2 cellular contexts compared by ENCODE assay signal in the genomic region with DNA sequence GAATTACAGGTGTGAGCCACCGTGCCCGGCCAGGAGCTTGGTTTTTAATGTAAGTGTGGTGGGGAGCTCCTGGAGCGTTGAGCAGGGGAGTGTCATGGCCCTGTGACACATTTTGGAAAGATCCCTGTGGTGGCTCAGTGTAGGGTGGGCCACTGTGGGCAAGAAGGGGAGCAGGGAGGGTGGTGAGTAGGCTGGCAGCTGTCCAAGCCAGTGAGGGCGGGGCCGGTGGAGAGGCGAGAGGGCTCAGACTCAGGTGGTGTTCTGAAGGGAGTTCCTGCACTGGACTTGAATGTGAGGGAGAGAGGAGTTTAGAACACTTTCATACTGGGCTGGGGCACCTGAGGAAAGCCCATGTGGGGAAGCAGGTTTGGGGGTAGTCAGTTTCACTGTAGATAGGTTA.
A peak's percentile ranks its signal among the peaks of the same experiment; 100 is the strongest.
TF ChIP-seq lines count a peak whose summit lies in the region.

No MANE protein-coding gene starts in this region.

TF ChIP-seq in Ishikawa, 13 proteins besides CTCF, POLR2A, EP300 and RAD21:
- no peak for TF ChIP-seq FOXM1 (IDR thresholded peaks at IDR 0.05; ENCODE audit: borderline replicate concordance, low read depth)
- peak; percentile 39; the same call in 1 of the 2 replicates for TF ChIP-seq NFIC (IDR thresholded peaks at IDR 0.05)
- no peak for TF ChIP-seq CEBPB (IDR thresholded peaks at IDR 0.05)
- no peak for TF ChIP-seq TAF1 (IDR thresholded peaks at IDR 0.05; ENCODE audit: low read depth)
- no peak for TF ChIP-seq EGR1 (IDR thresholded peaks at IDR 0.05)

TF ChIP-seq in K562, 482 proteins besides CTCF, POLR2A, EP300 and RAD21:
- TF ChIP-seq NFIX (CRISPR knock-in tag; IDR thresholded peaks at IDR 0.05; ENCODE audit: low read depth) (no peak), NFIC (IDR thresholded peaks at IDR 0.05) (peak; percentile 94)
